Comparison of ENCODE assay signal across 32 cellular contexts in genomic region chr5:159630545-159630944, GRCh38.
"Had no signal": no experiment of that assay in that cellular context is flagged by ENCODE, and none has a peak within 500 bp of the region (broad histone marks: within the 10 kb centered on the region; RNA-seq: fewer than 3 reads in every experiment).

No MANE protein-coding gene starts in this region.

- H3K27me3 Mint-ChIP-seq: activated naive CD4-positive, alpha-beta T cell treated with anti-CD3 and anti-CD28 coated beads, Interleukin-2, amount 50 U/mL, for 24 hours; brain had no signal

- H3K4me1 Mint-ChIP-seq: activated B cell treated with CpG ODN at 0.5 μM for 24 hours; activated CD4-positive, alpha-beta T cell treated with anti-CD3 and anti-CD28 coated beads, Interleukin-2, amount 10 ng/mL, durations not matched to agents 24 days and 14 days; activated naive CD4-positive, alpha-beta T cell treated with anti-CD3 and anti-CD28 coated beads, Interleukin-2, amount 10 ng/mL, durations not matched to agents 7 days and 5 days; activated naive CD4-positive, alpha-beta T cell treated with anti-CD3 and anti-CD28 coated beads, Interleukin-2, amount 50 U/mL, for 24 hours; activated naive CD8-positive, alpha-beta T cell treated with anti-CD3 and anti-CD28 coated beads, Interleukin-2, amount 10 ng/mL, durations not matched to agents 7 days and 5 days; activated naive CD8-positive, alpha-beta T cell treated with anti-CD3 and anti-CD28 coated beads, Interleukin-2, amount 50 U/mL, for 24 hours; brain had no signal

- H3K36me3 ChIP-seq: ascending aorta had no signal

- H3K27ac Mint-ChIP-seq: activated B cell treated with CpG ODN at 0.5 μM for 24 hours; activated CD4-positive, alpha-beta memory T cell treated with anti-CD3 and anti-CD28 coated beads for 36 hours; activated CD4-positive, alpha-beta T cell treated with anti-CD3 and anti-CD28 coated beads, Interleukin-2, amount 10 ng/mL, durations not matched to agents 24 days and 14 days; activated CD8-positive, alpha-beta T cell treated with anti-CD3 and anti-CD28 coated beads for 36 hours; activated naive CD4-positive, alpha-beta T cell treated with anti-CD3 and anti-CD28 coated beads, Interleukin-2, amount 10 ng/mL, durations not matched to agents 7 days and 5 days; activated naive CD4-positive, alpha-beta T cell treated with anti-CD3 and anti-CD28 coated beads, Interleukin-2, amount 50 U/mL, for 24 hours; activated naive CD8-positive, alpha-beta T cell; activated naive CD8-positive, alpha-beta T cell treated with anti-CD3 and anti-CD28 coated beads, Interleukin-2, amount 10 ng/mL, durations not matched to agents 7 days and 5 days; activated naive CD8-positive, alpha-beta T cell treated with anti-CD3 and anti-CD28 coated beads, Interleukin-2, amount 50 U/mL, for 24 hours; activated T-cell treated with anti-CD3 and anti-CD28 coated beads, Interleukin-2, amount 50 U/mL, for 24 hours; activated T-helper 2 cell treated with anti-CD3 and anti-CD28 coated beads, Interferon-gamma antibody, Interleukin-2, Interleukin-4, amounts not matched to agents 10 μg/mL and 5 μg/mL and 100 μg/mL, durations not matched to agents 14 hours and 24 hours and 36 hours; brain; T-helper 1 cell treated with Interleukin-12 subunit alpha and Interleukin-12 subunit beta and Interleukin-4 antibody, amounts not matched to agents 30 μg/mL and 1 μg/mL, for 36 hours; T-helper 2 cell treated with Interferon-gamma antibody and Interleukin-4, amounts not matched to agents 5 μg/mL and 100 μg/mL, for 36 hours had no signal

- H3K4me1 ChIP-seq: ascending aorta had no signal

- ATAC-seq: activated CD8-positive, alpha-beta T cell treated with anti-CD3 and anti-CD28 coated beads for 36 hours; activated naive CD8-positive, alpha-beta T cell treated with anti-CD3 and anti-CD28 coated beads, Interleukin-2, amount 50 U/mL, for 24 hours had no signal

- H3K4me3 ChIP-seq: ascending aorta had no signal

- FAIRE-seq: TTC549 had no signal

- DNase-seq: activated B cell treated with CpG ODN at 0.5 μM for 24 hours; activated CD4-positive, alpha-beta memory T cell treated with anti-CD3 and anti-CD28 coated beads for 36 hours; activated CD4-positive, alpha-beta T cell treated with anti-CD3 and anti-CD28 coated beads for 4 hours; activated CD4-positive, alpha-beta T cell treated with anti-CD3 and anti-CD28 coated beads, Interleukin-2, amount 10 ng/mL, durations not matched to agents 24 days and 14 days; activated CD4-positive, alpha-beta T cell treated with anti-CD3 and anti-CD28 coated beads, Interleukin-2, amount 50 U/mL, for 1 hour; activated CD4-positive, alpha-beta T cell treated with anti-CD3 and anti-CD28 coated beads, Interleukin-2, amount 50 U/mL, for 4 hours; activated CD4-positive, CD25-positive, alpha-beta regulatory T cell treated with anti-CD3 and anti-CD28 coated beads, Interleukin-2, amount 50 U/mL, for 72 hours; activated CD8-positive, alpha-beta memory T cell treated with anti-CD3 and anti-CD28 coated beads, Interleukin-2, amount 50 U/mL, for 4 hours; activated CD8-positive, alpha-beta T cell treated with anti-CD3 and anti-CD28 coated beads for 36 hours; activated effector memory CD4-positive, alpha-beta T cell treated with Interleukin-2 at 50 U/mL for 16 hours; activated gamma-delta T cell; activated naive CD4-positive, alpha-beta T cell treated with anti-CD3 and anti-CD28 coated beads, Interleukin-2, amount 10 ng/mL, durations not matched to agents 7 days and 5 days; activated naive CD4-positive, alpha-beta T cell treated with Interleukin-2 at 50 U/mL for 16 hours; activated naive CD8-positive, alpha-beta T cell treated with anti-CD3 and anti-CD28 coated beads, Interleukin-2, amount 10 ng/mL, durations not matched to agents 7 days and 5 days; activated naive CD8-positive, alpha-beta T cell treated with anti-CD3 and anti-CD28 coated beads, Interleukin-2, amount 50 U/mL, for 24 hours; activated T-cell treated with anti-CD3 and anti-CD28 coated beads, Interleukin-2, amount 50 U/mL, for 24 hours; activated T-cell treated with anti-CD3 and anti-CD28 coated beads, Interleukin-2, amount 50 U/mL, for 48 hours; amygdala; anterior cingulate cortex; central memory CD4-positive, alpha-beta T cell; T-helper 1 cell; T-helper 2 cell; T-helper 9 cell had no signal

- H3K4me3 Mint-ChIP-seq: activated B cell treated with CpG ODN at 0.5 μM for 24 hours; activated CD4-positive, alpha-beta memory T cell treated with anti-CD3 and anti-CD28 coated beads for 36 hours; activated CD4-positive, alpha-beta T cell treated with anti-CD3 and anti-CD28 coated beads, Interleukin-2, amount 10 ng/mL, durations not matched to agents 24 days and 14 days; activated CD8-positive, alpha-beta T cell treated with anti-CD3 and anti-CD28 coated beads for 36 hours; activated naive CD4-positive, alpha-beta T cell treated with anti-CD3 and anti-CD28 coated beads, Interleukin-2, amount 10 ng/mL, durations not matched to agents 7 days and 5 days; activated naive CD4-positive, alpha-beta T cell treated with anti-CD3 and anti-CD28 coated beads, Interleukin-2, amount 50 U/mL, for 24 hours; activated naive CD8-positive, alpha-beta T cell; activated naive CD8-positive, alpha-beta T cell treated with anti-CD3 and anti-CD28 coated beads, Interleukin-2, amount 10 ng/mL, durations not matched to agents 7 days and 5 days; activated naive CD8-positive, alpha-beta T cell treated with anti-CD3 and anti-CD28 coated beads, Interleukin-2, amount 50 U/mL, for 24 hours; activated T-cell treated with anti-CD3 and anti-CD28 coated beads, Interleukin-2, amount 50 U/mL, for 24 hours; brain; T-helper 1 cell treated with Interleukin-12 subunit alpha and Interleukin-12 subunit beta and Interleukin-4 antibody, amounts not matched to agents 30 μg/mL and 1 μg/mL, for 36 hours; T-helper 2 cell treated with Interferon-gamma antibody and Interleukin-4, amounts not matched to agents 5 μg/mL and 100 μg/mL, for 36 hours had no signal

- H3K9me3 ChIP-seq: ascending aorta had no signal

- H3K27me3 ChIP-seq: ascending aorta had no signal

- H3K27ac ChIP-seq: ascending aorta, VCaP had no signal

- H3K9me3 Mint-ChIP-seq: activated B cell treated with CpG ODN at 0.5 μM for 24 hours; activated CD4-positive, alpha-beta memory T cell treated with anti-CD3 and anti-CD28 coated beads for 36 hours; activated CD8-positive, alpha-beta T cell treated with anti-CD3 and anti-CD28 coated beads for 36 hours; activated naive CD4-positive, alpha-beta T cell treated with anti-CD3 and anti-CD28 coated beads, Interleukin-2, amount 10 ng/mL, durations not matched to agents 7 days and 5 days; activated naive CD4-positive, alpha-beta T cell treated with anti-CD3 and anti-CD28 coated beads, Interleukin-2, amount 50 U/mL, for 24 hours; activated naive CD8-positive, alpha-beta T cell treated with anti-CD3 and anti-CD28 coated beads, Interleukin-2, amount 10 ng/mL, durations not matched to agents 7 days and 5 days; activated naive CD8-positive, alpha-beta T cell treated with anti-CD3 and anti-CD28 coated beads, Interleukin-2, amount 50 U/mL, for 24 hours; activated T-cell treated with anti-CD3 and anti-CD28 coated beads, Interleukin-2, amount 50 U/mL, for 24 hours; activated T-helper 2 cell treated with anti-CD3 and anti-CD28 coated beads, Interferon-gamma antibody, Interleukin-2, Interleukin-4, amounts not matched to agents 10 μg/mL and 5 μg/mL and 100 μg/mL, durations not matched to agents 14 hours and 24 hours and 36 hours; T-helper 1 cell treated with Interleukin-12 subunit alpha and Interleukin-12 subunit beta and Interleukin-4 antibody, amounts not matched to agents 30 μg/mL and 1 μg/mL, for 36 hours; T-helper 2 cell treated with Interferon-gamma antibody and Interleukin-4, amounts not matched to agents 5 μg/mL and 100 μg/mL, for 36 hours had no signal

- H3K36me3 Mint-ChIP-seq: activated CD4-positive, alpha-beta memory T cell treated with anti-CD3 and anti-CD28 coated beads for 36 hours; activated naive CD4-positive, alpha-beta T cell treated with anti-CD3 and anti-CD28 coated beads, Interleukin-2, amount 10 ng/mL, durations not matched to agents 7 days and 5 days; activated naive CD4-positive, alpha-beta T cell treated with anti-CD3 and anti-CD28 coated beads, Interleukin-2, amount 50 U/mL, for 24 hours; activated naive CD8-positive, alpha-beta T cell; activated naive CD8-positive, alpha-beta T cell treated with anti-CD3 and anti-CD28 coated beads, Interleukin-2, amount 10 ng/mL, durations not matched to agents 7 days and 5 days; brain had no signal
